In genomic region chr1:222589462-222590302, GRCh38 we compare ENCODE assay signal across 8 cellular contexts. TPM values are rescaled to one million over a fixed set of nuclear protein-coding genes. Genes with fewer than 3 reads are reported as not detected.
DNase-seq lines count a peak whose midpoint lies in the region; ATAC-seq and TF ChIP-seq lines count a peak whose summit lies in the region.

TAF1A (minus strand) TSS chr1:222589933.

- peak within 1 kb of the TSS; percentile 95 to 100 (median 97) for H3K4me3 Mint-ChIP-seq in immature natural killer cell

- H3K4me3 ChIP-seq in AG04450 (ENCODE audit: low read depth, low read length) = peak within 1 kb of the TSS; percentile 81
- H3K4me3 ChIP-seq in WI38 (ENCODE audit: low read depth, low read length) = peak within 1 kb of the TSS; percentile 72
- peak within 1 kb of the TSS; percentile 71 to 75 for H3K4me3 ChIP-seq in cardiac fibroblast (replicated peaks in 1 of 2; ENCODE audit: low read depth in 2 of 2, low read length in 2 of 2)

- ATAC-seq in GM18870 (IDR thresholded peaks at IDR 0.05; ENCODE audit: unreplicated experiment) (peak; percentile 95), HG03108 (IDR thresholded peaks at IDR 0.05; ENCODE audit: unreplicated experiment) (peak; percentile 99)

- CTCF ChIA-PET in AG04450 (lab: Charles Lee) = interaction anchor here (1.0 to 2.1 kb wide), 3 partner anchors 37 to 124 kb away, joined by 4 to 13 read pairs (median 6); no protein-coding TSS in a partner anchor

- H3K36me3 Mint-ChIP-seq in immature natural killer cell = peaks cover 6 to 21% (median 12%) of the 10 kb centered on the region in 3 donors

- peak within 1 kb of the TSS; percentile 97 to 99 (median 98) for H3K27ac Mint-ChIP-seq in immature natural killer cell

- no peak for TF ChIP-seq CTCF in AG04450 (IDR thresholded peaks at IDR 0.05; ENCODE audit: low read depth, low read length)
- TF ChIP-seq CTCF in WI38 (IDR thresholded peaks at IDR 0.05; ENCODE audit: low read depth, low read length) = no peak
- TF ChIP-seq CTCF in cardiac fibroblast (IDR thresholded peaks at IDR 0.05; ENCODE audit: low read depth, low read length) = no peak

- peaks cover 24 to 51% of the 10 kb centered on the region in 2 donors for H3K4me1 Mint-ChIP-seq in immature natural killer cell

- POLR2A ChIA-PET in AG04450 (lab: Yijun Ruan, JAX) = interaction anchor here (0.8 to 1.2 kb wide), 2 partner anchors 45 to 124 kb away, joined by 3 to 5 read pairs; no protein-coding TSS in a partner anchor

- DNase-seq in AG04450 (ENCODE audit: low read depth, low spot score) (peak; percentile 42), NCI-H226 (peak; percentile 73), cardiac fibroblast (ENCODE audit: low read depth in 2 of 2) (peak; percentile 83 to 84), immature natural killer cell (peak; percentile 78 to 86 (median 82)), smooth muscle cell of the brain vasculature (ENCODE audit: low read depth, low spot score) (peak; percentile 37)

- no peaks in the 10 kb centered on the region for H3K27me3 ChIP-seq in AG04450 (ENCODE audit: control insufficient read depth, insufficient read depth, low read length)

- no peaks in the 10 kb centered on the region for H3K9me3 ChIP-seq in AG04450 (ENCODE audit: control insufficient read depth, insufficient read depth, low read length)

- H3K27ac ChIP-seq in AG04450 (ENCODE audit: low read depth, low read length) = peak within 1 kb of the TSS; percentile 41

- H3K27me3 Mint-ChIP-seq in immature natural killer cell (ENCODE audit: low read depth in 3 of 3) = peaks cover 2 to 8% (median 3%) of the 10 kb centered on the region in 3 donors

- H3K9me3 Mint-ChIP-seq in immature natural killer cell = no peaks in the 10 kb centered on the region

RNA-seq across cellular contexts. Expression of gene TAF1A, which starts in this region (rescaled TPM):
- 4.9 and 7.3 TPM in 2 replicates for polyA plus RNA-seq in AG04450 (2011; rRNA removed)
- polyA minus RNA-seq in AG04450 (2011; rRNA and poly(A)+ RNA removed) = 1.5 and 3.6 TPM in 2 replicates
- 1 to 10 TPM in 2 of 3 donors, under 1 TPM in 1; 0.98 to 8.3 (median 3.4) TPM for polyA plus RNA-seq in immature natural killer cell

Comparison
In these comparisons a context has a peak if more than half of its experiments do, and no peak if none do; other contexts are left out.
1. Peak in every context shown above with its lines: DNase-seq, ATAC-seq, H3K4me3 ChIP-seq and H3K27ac ChIP-seq.